In the genomic region with DNA sequence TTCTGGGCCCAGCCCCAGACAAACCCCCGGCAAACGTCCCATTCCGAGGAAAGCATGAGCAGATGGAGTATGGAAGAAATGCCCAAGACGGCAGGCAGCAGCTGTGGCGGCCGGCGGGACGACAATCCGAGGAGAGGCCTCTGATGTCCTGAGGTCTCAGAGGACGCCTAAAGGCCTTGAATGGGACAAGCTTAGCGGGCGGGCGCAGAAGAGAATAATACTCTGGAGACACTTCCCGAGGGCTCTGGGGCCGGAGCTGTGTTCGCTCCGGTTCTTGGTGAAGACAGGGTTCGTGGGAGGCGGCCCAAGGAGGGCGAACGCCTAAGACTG, we compare ENCODE assay signal across 8 cellular contexts. TPM values are rescaled to one million over a fixed set of nuclear protein-coding genes. Genes with fewer than 3 reads are reported as not detected.
DNase-seq lines count a peak whose midpoint lies in the region; ATAC-seq and TF ChIP-seq lines count a peak whose summit lies in the region.

No MANE protein-coding gene starts in this region.

- peak; percentile 66 for DNase-seq in glutamatergic neuron
- DNase-seq in skeletal muscle cell (ENCODE audit: low read depth): no peak
- no peak for DNase-seq in KG1 (lab: John Stamatoyannopoulos, UW)
- no peak for DNase-seq in retina

- H3K27me3 Mint-ChIP-seq in glutamatergic neuron (ENCODE audit: unreplicated experiment): peaks cover 18% of the 10 kb centered on the region

- peaks cover 13% of the 10 kb centered on the region for H3K9me3 Mint-ChIP-seq in glutamatergic neuron (ENCODE audit: unreplicated experiment)

- peak overlapping the region; percentile 99 for H3K4me3 Mint-ChIP-seq in glutamatergic neuron (ENCODE audit: unreplicated experiment)

- H3K36me3 Mint-ChIP-seq in glutamatergic neuron (ENCODE audit: unreplicated experiment): no peaks in the 10 kb centered on the region

- no peak for TF ChIP-seq CTCF in VCaP (conservative IDR thresholded peaks at IDR 0.05)
- no peak for TF ChIP-seq CTCF in glutamatergic neuron (IDR thresholded peaks at IDR 0.05; ENCODE audit: partially characterized antibody, unreplicated experiment)

- H3K27ac Mint-ChIP-seq in glutamatergic neuron (ENCODE audit: unreplicated experiment): peak overlapping the region; percentile 100

- peak overlapping the region; percentile 94 for H3K4me3 ChIP-seq in skeletal muscle cell (ENCODE audit: low read depth, low read length)

- H3K4me1 Mint-ChIP-seq in glutamatergic neuron (ENCODE audit: low read depth, unreplicated experiment): peaks cover 10% of the 10 kb centered on the region

- ATAC-seq in GM21447 (IDR thresholded peaks at IDR 0.05; ENCODE audit: unreplicated experiment) (peak; percentile 3), esophagus mucosa (no peak), HG03432 (IDR thresholded peaks at IDR 0.05; ENCODE audit: unreplicated experiment) (no peak)

- peak overlapping the region; percentile 91 for H3K27ac ChIP-seq in VCaP

RNA-seq across cellular contexts. Expression of gene OGG1, which starts 0.5 kb away (rescaled TPM):
- total RNA-seq in glutamatergic neuron (ENCODE audit: unreplicated experiment): 76.5 TPM
- 9.6 TPM for total RNA-seq in esophagus mucosa

RNA-seq across cellular contexts. Expression of gene BRPF1, which starts 17.8 kb away (rescaled TPM):
- total RNA-seq in glutamatergic neuron (ENCODE audit: unreplicated experiment) (30.6 TPM), esophagus mucosa (11.9 TPM)

RNA-seq across cellular contexts. Expression of gene CAMK1, which starts 20.4 kb away (rescaled TPM):
- 8.2 TPM for total RNA-seq in glutamatergic neuron (ENCODE audit: unreplicated experiment)
- 2.6 TPM for total RNA-seq in esophagus mucosa

RNA-seq across cellular contexts. Expression of gene TADA3, which starts 43.0 kb away (rescaled TPM):
- 59.1 TPM for total RNA-seq in glutamatergic neuron (ENCODE audit: unreplicated experiment)
- 32.3 TPM for total RNA-seq in esophagus mucosa

RNA-seq across cellular contexts. Expression of gene ARPC4, which starts 43.6 kb away (rescaled TPM):
- total RNA-seq in glutamatergic neuron (ENCODE audit: unreplicated experiment): 164 TPM
- total RNA-seq in esophagus mucosa: 154 TPM
